ENCODE assay signal across 2 cellular contexts in the genomic region with DNA sequence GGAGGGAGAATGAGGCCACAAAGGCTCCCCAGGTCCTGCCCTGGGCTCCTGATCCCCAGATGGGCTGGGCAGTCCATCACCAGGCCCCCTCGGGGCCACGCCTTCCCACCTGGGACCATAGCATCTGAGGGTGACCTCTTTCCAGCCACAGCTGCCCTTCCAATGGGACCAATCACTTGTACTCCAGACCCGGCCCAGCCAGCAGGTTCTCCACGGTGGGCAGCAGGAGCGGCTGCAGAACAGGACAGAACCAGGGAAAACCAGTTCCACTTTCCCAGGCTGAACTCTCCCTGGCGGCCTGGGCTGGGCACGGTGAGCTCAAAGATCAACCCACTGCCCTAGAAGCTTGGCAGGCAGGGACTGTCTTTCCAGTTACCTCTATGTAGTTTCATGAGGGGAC.
TF ChIP-seq lines count a peak whose summit lies in the region.

No MANE protein-coding gene starts in this region.

TF ChIP-seq in H1, 55 proteins besides CTCF, POLR2A, EP300 and RAD21 (continued from another document):
- TF ChIP-seq, protein P1, sequence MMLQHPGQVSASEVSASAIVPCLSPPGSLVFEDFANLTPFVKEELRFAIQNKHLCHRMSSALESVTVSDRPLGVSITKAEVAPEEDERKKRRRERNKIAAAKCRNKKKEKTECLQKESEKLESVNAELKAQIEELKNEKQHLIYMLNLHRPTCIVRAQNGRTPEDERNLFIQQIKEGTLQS (IDR thresholded peaks at IDR 0.05; ENCODE audit: insufficient read depth, low read depth, low read length): no peak
- TF ChIP-seq SIRT6 (IDR thresholded peaks at IDR 0.05; ENCODE audit: low read length) (no peak), RXRA (IDR thresholded peaks at IDR 0.05; ENCODE audit: insufficient read depth, low read depth, low read length) (no peak), FOSL1 (IDR thresholded peaks at IDR 0.05; ENCODE audit: insufficient read depth, low read depth, low read length) (no peak), CREB1 (IDR thresholded peaks at IDR 0.05) (no peak), EGR1 (IDR thresholded peaks at IDR 0.05; ENCODE audit: borderline replicate concordance, low read depth, low read length) (no peak), SAP30 (IDR thresholded peaks at IDR 0.05; ENCODE audit: insufficient read depth, insufficient replicate concordance, low read length) (no peak), PHF8 (conservative IDR thresholded peaks at IDR 0.05; ENCODE audit: low read depth, low read length) (no peak), CHD2 (IDR thresholded peaks at IDR 0.05; ENCODE audit: low read length) (no peak), SRF (IDR thresholded peaks at IDR 0.05; ENCODE audit: low read depth, low read length) (no peak)

TF ChIP-seq in GM23338, 12 proteins besides CTCF, POLR2A, EP300 and RAD21 (continued from another document):
- TF ChIP-seq, protein P2, sequence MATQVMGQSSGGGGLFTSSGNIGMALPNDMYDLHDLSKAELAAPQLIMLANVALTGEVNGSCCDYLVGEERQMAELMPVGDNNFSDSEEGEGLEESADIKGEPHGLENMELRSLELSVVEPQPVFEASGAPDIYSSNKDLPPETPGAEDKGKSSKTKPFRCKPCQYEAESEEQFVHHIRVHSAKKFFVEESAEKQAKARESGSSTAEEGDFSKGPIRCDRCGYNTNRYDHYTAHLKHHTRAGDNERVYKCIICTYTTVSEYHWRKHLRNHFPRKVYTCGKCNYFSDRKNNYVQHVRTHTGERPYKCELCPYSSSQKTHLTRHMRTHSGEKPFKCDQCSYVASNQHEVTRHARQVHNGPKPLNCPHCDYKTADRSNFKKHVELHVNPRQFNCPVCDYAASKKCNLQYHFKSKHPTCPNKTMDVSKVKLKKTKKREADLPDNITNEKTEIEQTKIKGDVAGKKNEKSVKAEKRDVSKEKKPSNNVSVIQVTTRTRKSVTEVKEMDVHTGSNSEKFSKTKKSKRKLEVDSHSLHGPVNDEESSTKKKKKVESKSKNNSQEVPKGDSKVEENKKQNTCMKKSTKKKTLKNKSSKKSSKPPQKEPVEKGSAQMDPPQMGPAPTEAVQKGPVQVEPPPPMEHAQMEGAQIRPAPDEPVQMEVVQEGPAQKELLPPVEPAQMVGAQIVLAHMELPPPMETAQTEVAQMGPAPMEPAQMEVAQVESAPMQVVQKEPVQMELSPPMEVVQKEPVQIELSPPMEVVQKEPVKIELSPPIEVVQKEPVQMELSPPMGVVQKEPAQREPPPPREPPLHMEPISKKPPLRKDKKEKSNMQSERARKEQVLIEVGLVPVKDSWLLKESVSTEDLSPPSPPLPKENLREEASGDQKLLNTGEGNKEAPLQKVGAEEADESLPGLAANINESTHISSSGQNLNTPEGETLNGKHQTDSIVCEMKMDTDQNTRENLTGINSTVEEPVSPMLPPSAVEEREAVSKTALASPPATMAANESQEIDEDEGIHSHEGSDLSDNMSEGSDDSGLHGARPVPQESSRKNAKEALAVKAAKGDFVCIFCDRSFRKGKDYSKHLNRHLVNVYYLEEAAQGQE (IDR thresholded peaks at IDR 0.05; ENCODE audit: unreplicated experiment): no peak
- TF ChIP-seq, protein P3, sequence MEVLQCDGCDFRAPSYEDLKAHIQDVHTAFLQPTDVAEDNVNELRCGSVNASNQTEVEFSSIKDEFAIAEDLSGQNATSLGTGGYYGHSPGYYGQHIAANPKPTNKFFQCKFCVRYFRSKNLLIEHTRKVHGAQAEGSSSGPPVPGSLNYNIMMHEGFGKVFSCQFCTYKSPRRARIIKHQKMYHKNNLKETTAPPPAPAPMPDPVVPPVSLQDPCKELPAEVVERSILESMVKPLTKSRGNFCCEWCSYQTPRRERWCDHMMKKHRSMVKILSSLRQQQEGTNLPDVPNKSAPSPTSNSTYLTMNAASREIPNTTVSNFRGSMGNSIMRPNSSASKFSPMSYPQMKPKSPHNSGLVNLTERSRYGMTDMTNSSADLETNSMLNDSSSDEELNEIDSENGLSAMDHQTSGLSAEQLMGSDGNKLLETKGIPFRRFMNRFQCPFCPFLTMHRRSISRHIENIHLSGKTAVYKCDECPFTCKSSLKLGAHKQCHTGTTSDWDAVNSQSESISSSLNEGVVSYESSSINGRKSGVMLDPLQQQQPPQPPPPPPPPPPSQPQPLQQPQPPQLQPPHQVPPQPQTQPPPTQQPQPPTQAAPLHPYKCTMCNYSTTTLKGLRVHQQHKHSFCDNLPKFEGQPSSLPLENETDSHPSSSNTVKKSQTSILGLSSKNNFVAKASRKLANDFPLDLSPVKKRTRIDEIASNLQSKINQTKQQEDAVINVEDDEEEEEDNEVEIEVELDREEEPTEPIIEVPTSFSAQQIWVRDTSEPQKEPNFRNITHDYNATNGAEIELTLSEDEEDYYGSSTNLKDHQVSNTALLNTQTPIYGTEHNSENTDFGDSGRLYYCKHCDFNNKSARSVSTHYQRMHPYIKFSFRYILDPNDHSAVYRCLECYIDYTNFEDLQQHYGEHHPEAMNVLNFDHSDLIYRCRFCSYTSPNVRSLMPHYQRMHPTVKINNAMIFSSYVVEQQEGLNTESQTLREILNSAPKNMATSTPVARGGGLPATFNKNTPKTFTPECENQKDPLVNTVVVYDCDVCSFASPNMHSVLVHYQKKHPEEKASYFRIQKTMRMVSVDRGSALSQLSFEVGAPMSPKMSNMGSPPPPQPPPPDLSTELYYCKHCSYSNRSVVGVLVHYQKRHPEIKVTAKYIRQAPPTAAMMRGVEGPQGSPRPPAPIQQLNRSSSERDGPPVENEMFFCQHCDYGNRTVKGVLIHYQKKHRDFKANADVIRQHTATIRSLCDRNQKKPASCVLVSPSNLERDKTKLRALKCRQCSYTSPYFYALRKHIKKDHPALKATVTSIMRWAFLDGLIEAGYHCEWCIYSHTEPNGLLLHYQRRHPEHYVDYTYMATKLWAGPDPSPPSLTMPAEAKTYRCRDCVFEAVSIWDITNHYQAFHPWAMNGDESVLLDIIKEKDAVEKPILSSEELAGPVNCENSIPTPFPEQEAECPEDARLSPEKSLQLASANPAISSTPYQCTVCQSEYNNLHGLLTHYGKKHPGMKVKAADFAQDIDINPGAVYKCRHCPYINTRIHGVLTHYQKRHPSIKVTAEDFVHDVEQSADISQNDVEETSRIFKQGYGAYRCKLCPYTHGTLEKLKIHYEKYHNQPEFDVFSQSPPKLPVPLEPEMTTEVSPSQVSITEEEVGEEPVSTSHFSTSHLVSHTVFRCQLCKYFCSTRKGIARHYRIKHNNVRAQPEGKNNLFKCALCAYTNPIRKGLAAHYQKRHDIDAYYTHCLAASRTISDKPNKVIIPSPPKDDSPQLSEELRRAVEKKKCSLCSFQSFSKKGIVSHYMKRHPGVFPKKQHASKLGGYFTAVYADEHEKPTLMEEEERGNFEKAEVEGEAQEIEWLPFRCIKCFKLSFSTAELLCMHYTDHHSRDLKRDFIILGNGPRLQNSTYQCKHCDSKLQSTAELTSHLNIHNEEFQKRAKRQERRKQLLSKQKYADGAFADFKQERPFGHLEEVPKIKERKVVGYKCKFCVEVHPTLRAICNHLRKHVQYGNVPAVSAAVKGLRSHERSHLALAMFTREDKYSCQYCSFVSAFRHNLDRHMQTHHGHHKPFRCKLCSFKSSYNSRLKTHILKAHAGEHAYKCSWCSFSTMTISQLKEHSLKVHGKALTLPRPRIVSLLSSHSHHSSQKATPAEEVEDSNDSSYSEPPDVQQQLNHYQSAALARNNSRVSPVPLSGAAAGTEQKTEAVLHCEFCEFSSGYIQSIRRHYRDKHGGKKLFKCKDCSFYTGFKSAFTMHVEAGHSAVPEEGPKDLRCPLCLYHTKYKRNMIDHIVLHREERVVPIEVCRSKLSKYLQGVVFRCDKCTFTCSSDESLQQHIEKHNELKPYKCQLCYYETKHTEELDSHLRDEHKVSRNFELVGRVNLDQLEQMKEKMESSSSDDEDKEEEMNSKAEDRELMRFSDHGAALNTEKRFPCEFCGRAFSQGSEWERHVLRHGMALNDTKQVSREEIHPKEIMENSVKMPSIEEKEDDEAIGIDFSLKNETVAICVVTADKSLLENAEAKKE (CRISPR knock-in tag; IDR thresholded peaks at IDR 0.05): no peak
- TF ChIP-seq POLR2AphosphoS5 (IDR thresholded peaks at IDR 0.05; ENCODE audit: low read depth) (no peak), JUNB (IDR thresholded peaks at IDR 0.05; ENCODE audit: unreplicated experiment) (no peak), STAT1 (IDR thresholded peaks at IDR 0.05; ENCODE audit: unreplicated experiment) (no peak), NANOG (IDR thresholded peaks at IDR 0.05; ENCODE audit: borderline replicate concordance) (no peak)
- TF ChIP-seq, protein P4, sequence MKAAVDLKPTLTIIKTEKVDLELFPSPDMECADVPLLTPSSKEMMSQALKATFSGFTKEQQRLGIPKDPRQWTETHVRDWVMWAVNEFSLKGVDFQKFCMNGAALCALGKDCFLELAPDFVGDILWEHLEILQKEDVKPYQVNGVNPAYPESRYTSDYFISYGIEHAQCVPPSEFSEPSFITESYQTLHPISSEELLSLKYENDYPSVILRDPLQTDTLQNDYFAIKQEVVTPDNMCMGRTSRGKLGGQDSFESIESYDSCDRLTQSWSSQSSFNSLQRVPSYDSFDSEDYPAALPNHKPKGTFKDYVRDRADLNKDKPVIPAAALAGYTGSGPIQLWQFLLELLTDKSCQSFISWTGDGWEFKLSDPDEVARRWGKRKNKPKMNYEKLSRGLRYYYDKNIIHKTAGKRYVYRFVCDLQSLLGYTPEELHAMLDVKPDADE (IDR thresholded peaks at IDR 0.05): no peak
TF ChIP-seq in GM23338: peak in this region for 0.
